In genomic region chr20:37178839-37179670, GRCh38 we compare ENCODE assay signal across 1 cellular context.
TF ChIP-seq lines count a peak whose summit lies in the region.

Gene MROH8, minus strand, starts transcription at chr20:37179548.
Gene RPN2, plus strand, starts transcription at chr20:37179330. Its CDS starts 27 bp downstream, at chr20:37179357.

TF ChIP-seq in HepG2, 621 proteins besides CTCF, POLR2A, EP300 and RAD21 (continued from another document and continues in another):
- TF ChIP-seq, protein P1, sequence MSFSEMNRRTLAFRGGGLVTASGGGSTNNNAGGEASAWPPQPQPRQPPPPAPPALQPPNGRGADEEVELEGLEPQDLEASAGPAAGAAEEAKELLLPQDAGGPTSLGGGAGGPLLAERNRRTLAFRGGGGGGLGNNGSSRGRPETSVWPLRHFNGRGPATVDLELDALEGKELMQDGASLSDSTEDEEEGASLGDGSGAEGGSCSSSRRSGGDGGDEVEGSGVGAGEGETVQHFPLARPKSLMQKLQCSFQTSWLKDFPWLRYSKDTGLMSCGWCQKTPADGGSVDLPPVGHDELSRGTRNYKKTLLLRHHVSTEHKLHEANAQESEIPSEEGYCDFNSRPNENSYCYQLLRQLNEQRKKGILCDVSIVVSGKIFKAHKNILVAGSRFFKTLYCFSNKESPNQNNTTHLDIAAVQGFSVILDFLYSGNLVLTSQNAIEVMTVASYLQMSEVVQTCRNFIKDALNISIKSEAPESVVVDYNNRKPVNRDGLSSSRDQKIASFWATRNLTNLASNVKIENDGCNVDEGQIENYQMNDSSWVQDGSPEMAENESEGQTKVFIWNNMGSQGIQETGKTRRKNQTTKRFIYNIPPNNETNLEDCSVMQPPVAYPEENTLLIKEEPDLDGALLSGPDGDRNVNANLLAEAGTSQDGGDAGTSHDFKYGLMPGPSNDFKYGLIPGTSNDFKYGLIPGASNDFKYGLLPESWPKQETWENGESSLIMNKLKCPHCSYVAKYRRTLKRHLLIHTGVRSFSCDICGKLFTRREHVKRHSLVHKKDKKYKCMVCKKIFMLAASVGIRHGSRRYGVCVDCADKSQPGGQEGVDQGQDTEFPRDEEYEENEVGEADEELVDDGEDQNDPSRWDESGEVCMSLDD (CRISPR knock-in tag; IDR thresholded peaks at IDR 0.05; ENCODE audit: borderline replicate concordance) = peak; percentile 49; the same call in 1 of the 2 replicates
- TF ChIP-seq CBX2 (IDR thresholded peaks at IDR 0.05; ENCODE audit: low read depth, low read length) (no peak), CBX2 (CRISPR knock-in tag; IDR thresholded peaks at IDR 0.05; ENCODE audit: low read depth) (peak; percentile 91), RORA (CRISPR knock-in tag; IDR thresholded peaks at IDR 0.05) (peak; percentile 88; the same call in 1 of the 2 replicates), ZNF317 (CRISPR knock-in tag; IDR thresholded peaks at IDR 0.05) (peak; percentile 78), KDM4B (CRISPR knock-in tag; IDR thresholded peaks at IDR 0.05) (peak; percentile 83), SRSF9 (IDR thresholded peaks at IDR 0.05; ENCODE audit: borderline replicate concordance, insufficient read depth, low read depth, low read length, poor library complexity, severe bottlenecking) (no peak), SUZ12 (IDR thresholded peaks at IDR 0.05; ENCODE audit: low read depth, low read length) (no peak), SIX1 (CRISPR knock-in tag; IDR thresholded peaks at IDR 0.05; ENCODE audit: borderline replicate concordance) (peak; percentile 57; the same call in 1 of the 2 replicates), TOPORS (CRISPR knock-in tag; IDR thresholded peaks at IDR 0.05) (peak; percentile 85; the same call in 1 of the 2 replicates), ZNF644 (CRISPR knock-in tag; IDR thresholded peaks at IDR 0.05; ENCODE audit: low read depth) (no peak), ELF1 (CRISPR knock-in tag; IDR thresholded peaks at IDR 0.05) (peak; percentile 90), RFX3 (CRISPR knock-in tag; IDR thresholded peaks at IDR 0.05) (0 out of 2 replicates have a peak, but pooled peaks have one; percentile 31), ZSCAN20 (CRISPR knock-in tag; IDR thresholded peaks at IDR 0.05; ENCODE audit: borderline replicate concordance) (peak; percentile 92), NRL (CRISPR knock-in tag; IDR thresholded peaks at IDR 0.05; ENCODE audit: borderline replicate concordance) (peak; percentile 97), RCOR2 (CRISPR knock-in tag; IDR thresholded peaks at IDR 0.05) (peak; percentile 9; the same call in 1 of the 2 replicates), SP1 (IDR thresholded peaks at IDR 0.05) (0 out of 2 replicates have a peak, but pooled peaks have one; percentile 9), SP1 (CRISPR knock-in tag; IDR thresholded peaks at IDR 0.05) (peak; percentile 87), MNT (IDR thresholded peaks at IDR 0.05) (no peak; the same call in 1 of the 2 replicates), RNF2 (conservative IDR thresholded peaks at IDR 0.05; ENCODE audit: low read depth) (peak; percentile 75; the same call in 1 of the 2 replicates), PHB2 (IDR thresholded peaks at IDR 0.05; ENCODE audit: partially characterized antibody) (no peak), HNRNPK (IDR thresholded peaks at IDR 0.05; ENCODE audit: low read depth, low read length, poor library complexity, severe bottlenecking) (peak; percentile 90), KAT8 (CRISPR knock-in tag; IDR thresholded peaks at IDR 0.05) (peak; percentile 92), ZFX (CRISPR knock-in tag; IDR thresholded peaks at IDR 0.05; ENCODE audit: low read depth) (peak; percentile 93), SP5 (CRISPR knock-in tag; IDR thresholded peaks at IDR 0.05; ENCODE audit: borderline replicate concordance, low read depth) (peak; percentile 54; the same call in 1 of the 2 replicates), ZNF253 (CRISPR knock-in tag; IDR thresholded peaks at IDR 0.05; ENCODE audit: borderline replicate concordance) (0 out of 2 replicates have a peak, but pooled peaks have one; percentile 24), TARDBP (CRISPR knock-in tag; IDR thresholded peaks at IDR 0.05) (peak; percentile 76; the same call in 1 of the 2 replicates), ZNF615 (CRISPR knock-in tag; IDR thresholded peaks at IDR 0.05; ENCODE audit: borderline replicate concordance) (peak; percentile 97), SNAI1 (CRISPR knock-in tag; IDR thresholded peaks at IDR 0.05; ENCODE audit: borderline replicate concordance) (no peak), SAP130 (CRISPR knock-in tag; IDR thresholded peaks at IDR 0.05; ENCODE audit: low read depth) (peak; percentile 94), ZSCAN25 (CRISPR knock-in tag; IDR thresholded peaks at IDR 0.05) (peak; percentile 65), ZNF781 (CRISPR knock-in tag; IDR thresholded peaks at IDR 0.05; ENCODE audit: borderline replicate concordance, not compliant biosample characterization) (peak; percentile 74), PAF1 (CRISPR knock-in tag; IDR thresholded peaks at IDR 0.05) (no peak), ZNF101 (CRISPR knock-in tag; IDR thresholded peaks at IDR 0.05; ENCODE audit: borderline replicate concordance, low read depth) (no peak), HNF1A (IDR thresholded peaks at IDR 0.05; ENCODE audit: low read depth) (no peak), HNF1A (CRISPR knock-in tag; IDR thresholded peaks at IDR 0.05; ENCODE audit: borderline replicate concordance) (peak; percentile 34; the same call in 1 of the 2 replicates), ZNF850 (CRISPR knock-in tag; conservative IDR thresholded peaks at IDR 0.05) (peak; percentile 93; the same call in 1 of the 2 replicates), ATF7 (IDR thresholded peaks at IDR 0.05) (peak; percentile 92), ATF7 (CRISPR knock-in tag; IDR thresholded peaks at IDR 0.05) (no peak; the same call in 1 of the 2 replicates), HNRNPUL1 (IDR thresholded peaks at IDR 0.05; ENCODE audit: low read depth, low read length) (peak; percentile 85; the same call in 1 of the 2 replicates), PHF5A (CRISPR knock-in tag; IDR thresholded peaks at IDR 0.05; ENCODE audit: low read depth, unreplicated experiment) (peak; percentile 88)
- TF ChIP-seq, protein P2, sequence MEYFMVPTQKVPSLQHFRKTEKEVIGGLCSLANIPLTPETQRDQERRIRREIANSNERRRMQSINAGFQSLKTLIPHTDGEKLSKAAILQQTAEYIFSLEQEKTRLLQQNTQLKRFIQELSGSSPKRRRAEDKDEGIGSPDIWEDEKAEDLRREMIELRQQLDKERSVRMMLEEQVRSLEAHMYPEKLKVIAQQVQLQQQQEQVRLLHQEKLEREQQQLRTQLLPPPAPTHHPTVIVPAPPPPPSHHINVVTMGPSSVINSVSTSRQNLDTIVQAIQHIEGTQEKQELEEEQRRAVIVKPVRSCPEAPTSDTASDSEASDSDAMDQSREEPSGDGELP (IDR thresholded peaks at IDR 0.05; ENCODE audit: borderline replicate concordance, low read depth) = peak; percentile 26; the same call in 1 of the 2 replicates
- TF ChIP-seq, protein P3, sequence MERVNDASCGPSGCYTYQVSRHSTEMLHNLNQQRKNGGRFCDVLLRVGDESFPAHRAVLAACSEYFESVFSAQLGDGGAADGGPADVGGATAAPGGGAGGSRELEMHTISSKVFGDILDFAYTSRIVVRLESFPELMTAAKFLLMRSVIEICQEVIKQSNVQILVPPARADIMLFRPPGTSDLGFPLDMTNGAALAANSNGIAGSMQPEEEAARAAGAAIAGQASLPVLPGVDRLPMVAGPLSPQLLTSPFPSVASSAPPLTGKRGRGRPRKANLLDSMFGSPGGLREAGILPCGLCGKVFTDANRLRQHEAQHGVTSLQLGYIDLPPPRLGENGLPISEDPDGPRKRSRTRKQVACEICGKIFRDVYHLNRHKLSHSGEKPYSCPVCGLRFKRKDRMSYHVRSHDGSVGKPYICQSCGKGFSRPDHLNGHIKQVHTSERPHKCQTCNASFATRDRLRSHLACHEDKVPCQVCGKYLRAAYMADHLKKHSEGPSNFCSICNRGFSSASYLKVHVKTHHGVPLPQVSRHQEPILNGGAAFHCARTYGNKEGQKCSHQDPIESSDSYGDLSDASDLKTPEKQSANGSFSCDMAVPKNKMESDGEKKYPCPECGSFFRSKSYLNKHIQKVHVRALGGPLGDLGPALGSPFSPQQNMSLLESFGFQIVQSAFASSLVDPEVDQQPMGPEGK (CRISPR knock-in tag; IDR thresholded peaks at IDR 0.05) = peak; percentile 61; the same call in 1 of the 2 replicates
- TF ChIP-seq, protein P4, sequence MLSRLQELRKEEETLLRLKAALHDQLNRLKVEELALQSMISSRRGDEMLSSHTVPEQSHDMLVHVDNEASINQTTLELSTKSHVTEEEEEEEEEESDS (CRISPR knock-in tag; IDR thresholded peaks at IDR 0.05; ENCODE audit: borderline replicate concordance) = no peak; the same call in 1 of the 2 replicates
- TF ChIP-seq, protein P5, sequence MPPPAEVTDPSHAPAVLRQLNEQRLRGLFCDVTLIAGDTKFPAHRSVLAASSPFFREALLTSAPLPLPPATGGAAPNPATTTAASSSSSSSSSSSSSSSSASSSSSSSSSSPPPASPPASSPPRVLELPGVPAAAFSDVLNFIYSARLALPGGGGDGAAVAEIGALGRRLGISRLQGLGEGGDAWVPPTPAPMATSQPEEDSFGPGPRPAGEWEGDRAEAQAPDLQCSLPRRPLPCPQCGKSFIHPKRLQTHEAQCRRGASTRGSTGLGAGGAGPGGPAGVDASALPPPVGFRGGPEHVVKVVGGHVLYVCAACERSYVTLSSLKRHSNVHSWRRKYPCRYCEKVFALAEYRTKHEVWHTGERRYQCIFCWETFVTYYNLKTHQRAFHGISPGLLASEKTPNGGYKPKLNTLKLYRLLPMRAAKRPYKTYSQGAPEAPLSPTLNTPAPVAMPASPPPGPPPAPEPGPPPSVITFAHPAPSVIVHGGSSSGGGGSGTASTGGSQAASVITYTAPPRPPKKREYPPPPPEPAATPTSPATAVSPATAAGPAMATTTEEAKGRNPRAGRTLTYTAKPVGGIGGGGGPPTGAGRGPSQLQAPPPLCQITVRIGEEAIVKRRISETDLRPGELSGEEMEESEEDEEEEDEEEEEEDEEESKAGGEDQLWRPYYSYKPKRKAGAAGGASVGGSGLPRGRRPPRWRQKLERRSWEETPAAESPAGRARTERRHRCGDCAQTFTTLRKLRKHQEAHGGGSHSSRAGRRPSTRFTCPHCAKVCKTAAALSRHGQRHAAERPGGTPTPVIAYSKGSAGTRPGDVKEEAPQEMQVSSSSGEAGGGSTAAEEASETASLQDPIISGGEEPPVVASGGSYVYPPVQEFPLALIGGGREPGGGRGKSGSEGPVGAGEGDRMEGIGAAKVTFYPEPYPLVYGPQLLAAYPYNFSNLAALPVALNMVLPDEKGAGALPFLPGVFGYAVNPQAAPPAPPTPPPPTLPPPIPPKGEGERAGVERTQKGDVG (CRISPR knock-in tag; IDR thresholded peaks at IDR 0.05; ENCODE audit: borderline replicate concordance) = peak; percentile 55; the same call in 1 of the 2 replicates
- TF ChIP-seq, protein P6, sequence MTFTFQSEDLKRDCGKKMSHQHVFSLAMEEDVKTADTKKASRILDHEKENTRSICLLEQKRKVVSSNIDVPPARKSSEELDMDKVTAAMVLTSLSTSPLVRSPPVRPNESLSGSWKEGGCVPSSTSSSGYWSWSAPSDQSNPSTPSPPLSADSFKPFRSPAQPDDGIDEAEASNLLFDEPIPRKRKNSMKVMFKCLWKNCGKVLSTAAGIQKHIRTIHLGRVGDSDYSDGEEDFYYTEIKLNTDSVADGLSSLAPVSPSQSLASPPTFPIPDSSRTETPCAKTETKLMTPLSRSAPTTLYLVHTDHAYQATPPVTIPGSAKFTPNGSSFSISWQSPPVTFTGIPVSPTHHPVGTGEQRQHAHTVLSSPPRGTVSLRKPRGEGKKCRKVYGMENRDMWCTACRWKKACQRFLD (CRISPR knock-in tag; IDR thresholded peaks at IDR 0.05; ENCODE audit: borderline replicate concordance) = peak; percentile 94; the same call in 1 of the 2 replicates
